Comparison of ENCODE assay signal across 20 cellular contexts in genomic region chr4:107885865-107886264, GRCh38. TPM values are rescaled to one million over a fixed set of nuclear protein-coding genes. Genes with fewer than 3 reads are reported as not detected.
A peak's percentile ranks its signal among the peaks of the same experiment; 100 is the strongest.
DNase-seq lines count a peak whose midpoint lies in the region; ATAC-seq, FAIRE-seq and TF ChIP-seq lines count a peak whose summit lies in the region.
"Had no signal": no experiment of that assay in that cellular context is flagged by ENCODE, and none has a peak within 500 bp of the region (broad histone marks: within the 10 kb centered on the region; RNA-seq: fewer than 3 reads in every experiment).

No MANE protein-coding gene starts in this region.

- ATAC-seq in GM19328 (IDR thresholded peaks at IDR 0.05; ENCODE audit: unreplicated experiment), result no peak
- ATAC-seq: HCT116 had no signal

- H3K27me3 ChIP-seq in bronchial epithelial cell (ENCODE audit: control insufficient read depth, insufficient read depth, low read length) (no peaks in the 10 kb centered on the region), WERI-Rb-1 (ENCODE audit: insufficient read depth, low read depth, severe bottlenecking) (no peaks in the 10 kb centered on the region)

- no peak for FAIRE-seq in bronchial epithelial cell (lab: Jason Lieb, UNC)
- FAIRE-seq: D721Med, GM12892, GM18507, HTR-8/SVneo had no signal

- H3K36me3 ChIP-seq in bronchial epithelial cell (ENCODE audit: control insufficient read depth, insufficient read depth, low read length) (no peaks in the 10 kb centered on the region), WERI-Rb-1 (no peaks in the 10 kb centered on the region)

- no peak for TF ChIP-seq CTCF in bronchial epithelial cell (IDR thresholded peaks at IDR 0.05; ENCODE audit: insufficient read depth, low read length, severe bottlenecking)
- TF ChIP-seq CTCF in WERI-Rb-1 (IDR thresholded peaks at IDR 0.05; ENCODE audit: low read depth, low read length), result no peak

- H3K4me3 ChIP-seq in bronchial epithelial cell (ENCODE audit: low read depth, low read length) (no peak overlapping the region), WERI-Rb-1 (ENCODE audit: low read depth, low read length) (no peak overlapping the region)

- H3K27ac ChIP-seq in epithelial cell of prostate (peak overlapping the region; percentile 59), WERI-Rb-1 (no peak overlapping the region)
- H3K27ac ChIP-seq: C4-2B had no signal

- peak; percentile 17 for DNase-seq in NCI-H226
- DNase-seq in bronchial epithelial cell (ENCODE audit: low read depth), result peak; percentile 72
- DNase-seq in epithelial cell of prostate (ENCODE audit: low read depth, low spot score), result no peak
- no peak for DNase-seq in cerebellar cortex (ENCODE audit: low spot score)
- no peak for DNase-seq in NCI-H2171 (lab: John Stamatoyannopoulos, UW)
- no peak for DNase-seq in WERI-Rb-1
- DNase-seq: AML-193; Caco-2; CD4-positive, alpha-beta T cell; GDM1; GOT3; H7; HFFc6 had no signal

- H3K9me3 ChIP-seq in WERI-Rb-1 (ENCODE audit: severe bottlenecking), result peaks cover 20% of the 10 kb centered on the region

RNA-seq across cellular contexts. Expression of gene CYP2U1, which starts 45.5 kb away (rescaled TPM):
- 1.3 and 1.4 TPM in 2 replicates for total RNA-seq in bronchial epithelial cell

Comparison
In these comparisons a context has a peak if more than half of its experiments do, and no peak if none do; other contexts are left out.
1. DNase-seq: peak in NCI-H226 (single experiment) and bronchial epithelial cell (single experiment); none in epithelial cell of prostate (single experiment), cerebellar cortex (single experiment), NCI-H2171 (single experiment) and WERI-Rb-1 (single experiment).